In the genomic region with DNA sequence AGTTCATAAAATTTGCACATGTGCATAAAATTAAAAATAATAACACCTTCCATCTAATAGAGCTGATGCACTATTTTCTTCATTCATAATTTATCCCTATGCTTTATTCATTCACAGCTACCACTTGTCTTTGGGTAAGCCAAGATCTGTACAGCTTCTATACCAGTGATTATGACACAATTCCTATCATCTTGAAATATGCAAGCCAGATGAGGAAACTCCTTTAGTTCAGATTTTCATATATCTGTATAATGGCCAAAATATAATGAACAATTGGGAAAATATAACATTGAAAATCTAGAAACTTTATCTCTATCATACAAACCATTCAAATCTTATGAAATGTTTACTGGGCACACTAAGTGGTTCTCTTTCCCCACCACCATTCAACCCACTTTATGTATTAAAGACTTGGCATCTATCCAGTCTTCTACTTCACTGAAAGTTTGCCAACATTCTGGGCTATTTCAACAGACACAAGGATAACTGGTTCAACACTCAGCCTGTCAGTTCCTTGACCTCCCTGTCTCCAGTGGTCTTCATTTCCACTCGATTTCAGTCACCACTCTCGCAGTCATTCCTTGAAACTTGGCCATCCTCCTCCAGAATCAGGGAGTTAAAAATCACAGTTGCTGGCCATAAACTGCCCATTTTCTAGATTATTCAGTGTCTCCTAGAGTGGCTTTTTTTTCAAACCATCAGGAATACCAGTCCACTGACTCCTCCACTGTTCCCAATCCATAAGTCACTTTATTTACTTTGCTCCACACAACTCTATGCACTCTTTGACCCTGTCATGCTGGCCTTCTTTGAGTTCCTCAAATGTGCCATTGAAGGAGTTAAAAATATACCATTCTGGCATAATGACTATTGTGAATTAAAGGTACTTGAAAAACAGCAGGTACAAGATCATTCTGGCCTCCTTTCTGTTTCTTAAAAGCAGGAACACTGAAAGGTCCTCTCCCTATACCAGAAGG, we compare ENCODE assay signal across 12 cellular contexts.
DNase-seq lines count a peak whose midpoint lies in the region; ATAC-seq and TF ChIP-seq lines count a peak whose summit lies in the region.
"Had no signal": no experiment of that assay in that cellular context is flagged by ENCODE, and none has a peak within 500 bp of the region (broad histone marks: within the 10 kb centered on the region; RNA-seq: fewer than 3 reads in every experiment).

No MANE protein-coding gene starts in this region.

- H3K79me2 ChIP-seq in mammary epithelial cell (ENCODE audit: insufficient read depth, low read length) (no peaks in the 10 kb centered on the region), OCI-LY7 (ENCODE audit: insufficient read depth, low read depth, low read length) (peaks cover 94% of the 10 kb centered on the region)

- ATAC-seq in GM18861 (IDR thresholded peaks at IDR 0.05; ENCODE audit: unreplicated experiment) (no peak), GM21390 (IDR thresholded peaks at IDR 0.05; ENCODE audit: unreplicated experiment) (no peak)

- no peaks in the 10 kb centered on the region for H3K9me2 ChIP-seq in OCI-LY7 (ENCODE audit: insufficient read depth, low read length)

- no peak overlapping the region for H3K4me3 Mint-ChIP-seq in MCF 10A (ENCODE audit: unreplicated experiment)

- peak overlapping the region; percentile 25 for H3K27ac Mint-ChIP-seq in MCF 10A (ENCODE audit: low read depth, unreplicated experiment)

- H3K9me3 Mint-ChIP-seq in MCF 10A (ENCODE audit: unreplicated experiment) = no peaks in the 10 kb centered on the region

- H2AFZ ChIP-seq in mammary epithelial cell (ENCODE audit: low read depth, low read length) (no peak overlapping the region), OCI-LY7 (ENCODE audit: low read length) (no peak overlapping the region)

- no peak overlapping the region for H3K4me3 ChIP-seq in mammary epithelial cell (replicated peaks in 1 of 3; ENCODE audit: insufficient read depth in 1 of 3, low read depth in 2 of 3, low read length in 3 of 3)
- H3K4me3 ChIP-seq in OCI-LY7 (ENCODE audit: low read depth, low read length, poor library complexity, severe bottlenecking) = no peak overlapping the region
- H3K4me3 ChIP-seq in fibroblast of pulmonary artery (replicated peaks; ENCODE audit: low read depth, low read length) = no peak overlapping the region
- H3K4me3 ChIP-seq in thyroid gland (replicated peaks in 1 of 3) = no peak overlapping the region

- H3K9me3 ChIP-seq in mammary epithelial cell (replicated peaks; ENCODE audit: insufficient read depth, low read length) (no peaks in the 10 kb centered on the region), OCI-LY7 (ENCODE audit: low read length) (peaks cover 18% of the 10 kb centered on the region; the same call in 1 of the 2 replicates), thyroid gland (no peaks in the 10 kb centered on the region)

- H3K27me3 ChIP-seq in mammary epithelial cell (ENCODE audit: insufficient read depth, low read length) (no peaks in the 10 kb centered on the region), thyroid gland (no peaks in the 10 kb centered on the region)

- BruUV-seq in MCF 10A (replicated peaks; lab: Mats Ljungman, UMichigan) (no TSS peak), mammary epithelial cell (replicated peaks; lab: Mats Ljungman, UMichigan) (no TSS peak), OCI-LY7 (replicated peaks; lab: Mats Ljungman, UMichigan) (no TSS peak)

- POLR2A ChIA-PET in MCF 10A (lab: Yijun Ruan, JAX) (interaction anchor here (0.6 to 1.5 kb wide), 6 partner anchors 11 to 981 kb away, joined by 3 to 5 read pairs (median 3); no protein-coding TSS in a partner anchor), OCI-LY7 (lab: Charles Lee) (interaction anchor here (1.1 to 10.3 kb wide), 4 partner anchors 14 to 960 kb away, joined by 3 to 64 read pairs (median 21); no protein-coding TSS in a partner anchor)

- dilution Hi-C loops in mammary epithelial cell (cut with HindIII; ENCODE audit: low sequenced_read_pairs) = no loop called here

- intact Hi-C loops in MCF 10A (cut with micrococcal nuclease) = loop anchor here (10.0 kb wide), 1 partner anchor 131 kb away; no protein-coding TSS in a partner anchor
- intact Hi-C loops in mammary epithelial cell (cut with micrococcal nuclease) = no loop called here
- intact Hi-C loops in OCI-LY7 (cut with micrococcal nuclease; ENCODE audit: unreplicated experiment) = no loop called here
- intact Hi-C loops in thyroid gland (cut with DNase I) = no loop called here

- WGBS in mammary epithelial cell (ENCODE audit: low coverage, missing lambda C conversion rate) = 100% methylated on average over 2 of the region's 2 CpGs
- WGBS in thyroid gland, 2 donors = 36 to 57% methylated on average over 2 of the region's 2 CpGs

- no peak for TF ChIP-seq POLR2A in thyroid gland (IDR thresholded peaks at IDR 0.05)

- in situ Hi-C loops in mammary epithelial cell (cut with MboI; ENCODE audit: low sequenced_read_pairs in 2 of 2) = no loop called here

- H3K4me1 ChIP-seq in mammary epithelial cell (ENCODE audit: insufficient read depth, low read length) (peaks cover 15% of the 10 kb centered on the region), OCI-LY7 (ENCODE audit: insufficient read depth, low read length, poor library complexity, severe bottlenecking) (peaks cover 64% of the 10 kb centered on the region), thyroid gland (peaks cover 32 to 37% of the 10 kb centered on the region in 2 donors)

- H3K4me2 ChIP-seq in mammary epithelial cell (ENCODE audit: insufficient read depth, low read depth, low read length) = no peak overlapping the region
- peak overlapping the region; percentile 41; the same call in 1 of the 2 replicates for H3K4me2 ChIP-seq in OCI-LY7 (ENCODE audit: low read length)

- no peak overlapping the region for H3K9ac ChIP-seq in mammary epithelial cell (ENCODE audit: insufficient read depth, low read length)

- DNase-seq in MCF 10A (ENCODE audit: unreplicated experiment) = peak; percentile 70
- DNase-seq in mammary epithelial cell = no peak
- DNase-seq in OCI-LY7 (ENCODE audit: low spot score) = no peak
- DNase-seq in fibroblast of pulmonary artery (ENCODE audit: low read depth) = peak; percentile 79
- DNase-seq in thyroid gland = no peak
- no peak for DNase-seq in activated naive CD4-positive, alpha-beta T cell (lab: John Stamatoyannopoulos, UW)
- DNase-seq: activated CD4-positive, alpha-beta T cell treated with anti-CD3 and anti-CD28 coated beads, Interleukin-2, amount 50 U/mL, for 4 hours; activated naive CD4-positive, alpha-beta T cell treated with Interleukin-2 at 50 U/mL for 16 hours; cortex of kidney; NCI-H1436 had no signal

- H4K20me1 ChIP-seq in mammary epithelial cell (ENCODE audit: insufficient read depth, low read length) = no peaks in the 10 kb centered on the region
- H4K20me1 ChIP-seq in OCI-LY7 (ENCODE audit: insufficient read depth, low read length) = no peaks in the 10 kb centered on the region

- peaks cover 6% of the 10 kb centered on the region for H3K36me3 Mint-ChIP-seq in MCF 10A (ENCODE audit: insufficient read depth, unreplicated experiment)

- H3K4me1 Mint-ChIP-seq in MCF 10A (ENCODE audit: insufficient read depth, unreplicated experiment) = peaks cover 31% of the 10 kb centered on the region

- H3K36me3 ChIP-seq in mammary epithelial cell (ENCODE audit: insufficient read depth, low read length) (no peaks in the 10 kb centered on the region), OCI-LY7 (ENCODE audit: insufficient read depth, low read length) (peaks cover 78% of the 10 kb centered on the region), thyroid gland (no peaks in the 10 kb centered on the region)

- H3K27me3 Mint-ChIP-seq in MCF 10A (ENCODE audit: insufficient read depth, unreplicated experiment) = no peaks in the 10 kb centered on the region

- TF ChIP-seq CTCF in MCF 10A (IDR thresholded peaks at IDR 0.05; ENCODE audit: unreplicated experiment) (no peak), mammary epithelial cell (conservative IDR thresholded peaks at IDR 0.05 in 1 of 2, IDR thresholded peaks at IDR 0.05 in 1 of 2; ENCODE audit: extremely low read depth in 1 of 2, insufficient read depth in 1 of 2, low read depth in 1 of 2, low read length in 2 of 2) (no peak), OCI-LY7 (conservative IDR thresholded peaks at IDR 0.05; ENCODE audit: low read length) (no peak), fibroblast of pulmonary artery (IDR thresholded peaks at IDR 0.05; ENCODE audit: low read length, missing control alignments) (no peak), thyroid gland (IDR thresholded peaks at IDR 0.05) (no peak)

- CTCF ChIA-PET in MCF 10A (lab: Yijun Ruan, JAX) (no interaction called here), mammary epithelial cell (lab: Charles Lee; ENCODE audit: low non-redundant PET) (interaction anchor here (0.6 kb wide), 1 partner anchor 58 kb away, joined by 4 read pairs; no protein-coding TSS in a partner anchor), OCI-LY7 (lab: Charles Lee; ENCODE audit: unreplicated experiment) (no interaction called here)

- no peak overlapping the region for H3K27ac ChIP-seq in mammary epithelial cell (ENCODE audit: insufficient read depth, low read depth, low read length)
- no peak overlapping the region for H3K27ac ChIP-seq in OCI-LY7 (ENCODE audit: low read depth, low read length, poor library complexity, severe bottlenecking)
- H3K27ac ChIP-seq in thyroid gland = peak overlapping the region in 2 of 3 donors; percentile 11 to 41

Comparison
In these comparisons a context has a peak if more than half of its experiments do, and no peak if none do; other contexts are left out.
1. DNase-seq: peak in MCF 10A (single experiment) and fibroblast of pulmonary artery (single experiment); none in mammary epithelial cell (single experiment), OCI-LY7 (single experiment), thyroid gland (0 of 2) and activated naive CD4-positive, alpha-beta T cell (0 of 4).
2. H3K27ac ChIP-seq: peak in thyroid gland (2 of 3); none in mammary epithelial cell (single experiment) and OCI-LY7 (single experiment).